ENCODE assay signal across 11 cellular contexts in genomic region chr16:2517954-2518605, GRCh38. TPM values are rescaled to one million over a fixed set of nuclear protein-coding genes. Genes with fewer than 3 reads are reported as not detected.
DNase-seq lines count a peak whose midpoint lies in the region; ATAC-seq, FAIRE-seq and TF ChIP-seq lines count a peak whose summit lies in the region.
"Had no signal": no experiment of that assay in that cellular context is flagged by ENCODE, and none has a peak within 500 bp of the region (broad histone marks: within the 10 kb centered on the region; RNA-seq: fewer than 3 reads in every experiment).

No MANE protein-coding gene starts in this region.

- H3K9me3 ChIP-seq in K562 (replicated peaks; ENCODE audit: control insufficient read depth, insufficient read depth, low read depth, low read length) = no peaks in the 10 kb centered on the region
- H3K9me3 ChIP-seq in mesodermal cell (ENCODE audit: control insufficient read depth, low read length) = no peaks in the 10 kb centered on the region
- H3K9me3 ChIP-seq in thoracic aorta = no peaks in the 10 kb centered on the region

- CTCF ChIA-PET in activated naive CD4-positive, alpha-beta T cell treated with anti-CD3 and anti-CD28 coated beads, Interleukin-2, amount 10 ng/mL, durations not matched to agents 7 days and 5 days (lab: Charles Lee) = no interaction called here
- CTCF ChIA-PET in activated naive CD4-positive, alpha-beta T cell treated with anti-CD3 and anti-CD28 coated beads for 36 hours (lab: Charles Lee) = interaction anchor here (0.5 kb wide), 1 partner anchor 493 kb away, joined by 3 read pairs; no protein-coding TSS in a partner anchor
- CTCF ChIA-PET in K562 (lab: Yijun Ruan, JAX; ENCODE audit: low intra/inter-chr PET ratio) = no interaction called here

- H3K9ac ChIP-seq in K562 (ENCODE audit: insufficient read depth in 1 of 2, low read depth in 2 of 2, low read length in 2 of 2) = peak overlapping the region in 1 of 2 experiments; percentile 90; a peak in 2 of 4 replicates

- peaks cover 19% of the 10 kb centered on the region for H3K36me3 Mint-ChIP-seq in activated naive CD4-positive, alpha-beta T cell treated with anti-CD3 and anti-CD28 coated beads, Interleukin-2, amount 10 ng/mL, durations not matched to agents 7 days and 5 days
- H3K36me3 Mint-ChIP-seq in activated naive CD4-positive, alpha-beta T cell treated with anti-CD3 and anti-CD28 coated beads for 36 hours (ENCODE audit: low read depth) = peaks cover 7% of the 10 kb centered on the region

- H4K20me1 ChIP-seq in K562 (replicated peaks; ENCODE audit: control insufficient read depth, insufficient read depth, low read length) = peaks cover 46% of the 10 kb centered on the region

- peaks cover 8% of the 10 kb centered on the region for H3K9me1 ChIP-seq in K562 (ENCODE audit: control insufficient read depth, insufficient read depth, low read length)

- H3K4me1 ChIP-seq in K562 (replicated peaks in 1 of 2; ENCODE audit: control insufficient read depth in 2 of 2, insufficient read depth in 2 of 2, low read length in 2 of 2) (peaks cover 39 to 79% of the 10 kb centered on the region in 2 experiments), mesodermal cell (ENCODE audit: control insufficient read depth, insufficient read depth, low read length, poor library complexity, severe bottlenecking) (peaks cover 38% of the 10 kb centered on the region), thoracic aorta (ENCODE audit: control insufficient read depth in 1 of 2, low read depth in 2 of 2) (peaks cover 43 to 66% of the 10 kb centered on the region in 2 donors)

- no peak for DNase-seq in activated naive CD4-positive, alpha-beta T cell treated with anti-CD3 and anti-CD28 coated beads, Interleukin-2, amount 10 ng/mL, durations not matched to agents 7 days and 5 days
- DNase-seq in activated naive CD4-positive, alpha-beta T cell treated with anti-CD3 and anti-CD28 coated beads for 36 hours = no peak
- DNase-seq in K562 (ENCODE audit: extremely low read depth in 1 of 4, low spot score in 3 of 4) (no peak), thoracic aorta (ENCODE audit: low spot score) (no peak), mucosa of gallbladder (ENCODE audit: low spot score) (no peak), NCI-H1092 (lab: John Stamatoyannopoulos, UW) (no peak)
- DNase-seq: activated naive CD4-positive, alpha-beta T cell treated with anti-CD3 and anti-CD28 coated beads, Interleukin-2, amount 50 U/mL, for 16 hours; NCI-H1930; OCI-M1 had no signal

- no peak for TF ChIP-seq RAD21 in K562 (CRISPR knock-in tag; conservative IDR thresholded peaks at IDR 0.05 in 1 of 2, IDR thresholded peaks at IDR 0.05 in 1 of 2)

- peak overlapping the region; percentile 5; the same call in 1 of the 3 replicates for H3K27ac ChIP-seq in K562 (ENCODE audit: extremely low read depth, low read depth, low read length)
- H3K27ac ChIP-seq in mesodermal cell (ENCODE audit: low read depth, low read length, severe bottlenecking) = peak overlapping the region; percentile 10
- peak overlapping the region; percentile 74 to 76 for H3K27ac ChIP-seq in thoracic aorta

- H3K9me3 Mint-ChIP-seq in activated naive CD4-positive, alpha-beta T cell treated with anti-CD3 and anti-CD28 coated beads, Interleukin-2, amount 10 ng/mL, durations not matched to agents 7 days and 5 days = no peaks in the 10 kb centered on the region
- no peaks in the 10 kb centered on the region for H3K9me3 Mint-ChIP-seq in activated naive CD4-positive, alpha-beta T cell treated with anti-CD3 and anti-CD28 coated beads for 36 hours

- H3K27me3 Mint-ChIP-seq in activated naive CD4-positive, alpha-beta T cell treated with anti-CD3 and anti-CD28 coated beads, Interleukin-2, amount 10 ng/mL, durations not matched to agents 7 days and 5 days = no peaks in the 10 kb centered on the region
- H3K27me3 Mint-ChIP-seq in activated naive CD4-positive, alpha-beta T cell treated with anti-CD3 and anti-CD28 coated beads for 36 hours (ENCODE audit: low read depth) = no peaks in the 10 kb centered on the region

- TF ChIP-seq CTCF in K562 (IDR thresholded peaks at IDR 0.05 in 2 of 3, conservative IDR thresholded peaks at IDR 0.05 in 1 of 3; ENCODE audit: insufficient read depth in 2 of 3, low read depth in 1 of 3, low read length in 3 of 3) = no peak
- TF ChIP-seq CTCF in thoracic aorta (IDR thresholded peaks at IDR 0.05) = no peak

- FAIRE-seq in K562 (lab: Jason Lieb, UNC) = no peak

- H3K27ac Mint-ChIP-seq in activated naive CD4-positive, alpha-beta T cell treated with anti-CD3 and anti-CD28 coated beads, Interleukin-2, amount 10 ng/mL, durations not matched to agents 7 days and 5 days = peak overlapping the region; percentile 60
- H3K27ac Mint-ChIP-seq in activated naive CD4-positive, alpha-beta T cell treated with anti-CD3 and anti-CD28 coated beads for 36 hours = no peak overlapping the region

- H3K79me2 ChIP-seq in K562 (ENCODE audit: control insufficient read depth, insufficient read depth, low read length) = peaks cover 80% of the 10 kb centered on the region

- H3K4me3 ChIP-seq in K562 = no peak overlapping the region
- no peak overlapping the region for H3K4me3 ChIP-seq in mesodermal cell (ENCODE audit: extremely low read depth, insufficient read depth, low read length, poor library complexity, severe bottlenecking)
- no peak overlapping the region for H3K4me3 ChIP-seq in thoracic aorta

- no peak overlapping the region for H3K4me2 ChIP-seq in K562 (ENCODE audit: insufficient read depth, low read length)

- POLR2A ChIA-PET in K562 (lab: Yijun Ruan, JAX) = interaction anchor here (0.6 to 1.3 kb wide), 4 partner anchors 8 to 1035 kb away, joined by 3 to 7 read pairs (median 4); partner anchors contain the start of gene TRAF7

- TF ChIP-seq EP300 in K562 (IDR thresholded peaks at IDR 0.05; ENCODE audit: low read length) = no peak

- intact Hi-C loops in activated naive CD4-positive, alpha-beta T cell treated with anti-CD3 and anti-CD28 coated beads for 36 hours (cut with micrococcal nuclease) = no loop called here
- intact Hi-C loops in K562 (cut with micrococcal nuclease) = no loop called here

- 73% methylated on average over 9 of the region's 12 CpGs for WGBS in K562 (ENCODE audit: insufficient coverage, low coverage, missing lambda C conversion rate)
- 86 to 96% methylated on average over 6 to 12 of the region's 12 CpGs for WGBS in mesodermal cell (ENCODE audit: insufficient coverage in 2 of 2), 2 experiments

- H3K27me3 ChIP-seq in K562 (ENCODE audit: control insufficient read depth in 2 of 2, insufficient read depth in 2 of 2, low read length in 2 of 2) (no peaks in the 10 kb centered on the region), thoracic aorta (replicated peaks; ENCODE audit: insufficient read depth) (no peaks in the 10 kb centered on the region)

- peaks cover 52% of the 10 kb centered on the region for H3K36me3 ChIP-seq in K562 (ENCODE audit: control insufficient read depth, insufficient read depth, low read length)
- peaks cover 31% of the 10 kb centered on the region for H3K36me3 ChIP-seq in mesodermal cell (ENCODE audit: control insufficient read depth, insufficient read depth, low read length)
- H3K36me3 ChIP-seq in thoracic aorta = no peaks in the 10 kb centered on the region

- ATAC-seq in K562 (no peak), thoracic aorta (ENCODE audit: insufficient number of reproducible peaks, low FRiP score, low read depth) (no peak), GM19463 (IDR thresholded peaks at IDR 0.05; ENCODE audit: unreplicated experiment) (no peak)

- BruUV-seq in K562 (replicated peaks; lab: Mats Ljungman, UMichigan) = no TSS peak

- in situ Hi-C loops in K562 (cut with MboI) = no loop called here

- H3K4me3 Mint-ChIP-seq in activated naive CD4-positive, alpha-beta T cell treated with anti-CD3 and anti-CD28 coated beads, Interleukin-2, amount 10 ng/mL, durations not matched to agents 7 days and 5 days = no peak overlapping the region
- no peak overlapping the region for H3K4me3 Mint-ChIP-seq in activated naive CD4-positive, alpha-beta T cell treated with anti-CD3 and anti-CD28 coated beads for 36 hours

- peaks cover 57% of the 10 kb centered on the region for H3K4me1 Mint-ChIP-seq in activated naive CD4-positive, alpha-beta T cell treated with anti-CD3 and anti-CD28 coated beads, Interleukin-2, amount 10 ng/mL, durations not matched to agents 7 days and 5 days
- peaks cover 59% of the 10 kb centered on the region for H3K4me1 Mint-ChIP-seq in activated naive CD4-positive, alpha-beta T cell treated with anti-CD3 and anti-CD28 coated beads for 36 hours (ENCODE audit: low read depth)

- H2AFZ ChIP-seq in K562 (ENCODE audit: low read depth, low read length) = no peak overlapping the region

- TF ChIP-seq POLR2A in K562 (conservative IDR thresholded peaks at IDR 0.05) = no peak

RNA-seq across cellular contexts. Expression of gene AMDHD2, which starts 2.1 kb away (rescaled TPM):
- total RNA-seq in activated naive CD4-positive, alpha-beta T cell treated with anti-CD3 and anti-CD28 coated beads for 36 hours = 10 to 100 TPM; 15.3 to 18.6 TPM
- 56.1 and 256 TPM in 2 replicates for total RNA-seq in K562 (2011; cell fraction: chromatin; rRNA removed; ENCODE audit: low replicate concordance)
- total RNA-seq in K562 (2011; cell fraction: nucleolus; rRNA removed) = 207 and 245 TPM in 2 replicates
- 104 and 109 TPM in 2 replicates for total RNA-seq in K562 (2011; cell fraction: nucleoplasm; rRNA removed)
- total RNA-seq in K562 (2014; rRNA removed) (39.5 and 48.7 TPM in 2 replicates), K562 (2014; rRNA removed; fragmentation: Illumina TruSeq; extraction: Trizol) (2.0 and 3.6 TPM in 2 replicates), K562 (2015; rRNA removed; fragmentation: Illumina TruSeq; extraction: Trizol) (23.0 and 24.9 TPM in 2 replicates), K562 (2021) (42.3 and 55.1 TPM in 2 replicates), thoracic aorta (10 to 100 TPM; 42.6 to 67.0 TPM), mucosa of gallbladder (60.9 TPM)
- polyA plus RNA-seq in K562 (2011; rRNA removed) (11.7 and 19.0 TPM in 2 replicates), K562 (2014; fragmentation: Illumina TruSeq; extraction: Trizol) (10.1 and 18.1 TPM in 2 replicates), K562 (2014; fragmentation: Nextera tagmentation; extraction: Ambion mirVana) (under 1 TPM in 1 of 2 experiments, not detected in 1; 0.38 TPM), K562 (2014; rRNA removed) (54.4 and 56.9 TPM in 2 replicates)
- 12.6 and 34.7 TPM in 2 replicates for polyA plus RNA-seq in K562 (2011; cell fraction: cytosol; rRNA removed)
- polyA plus RNA-seq in K562 (2011; cell fraction: nucleus; rRNA removed) = 186 and 323 TPM in 2 replicates
- polyA plus RNA-seq in K562 (2012) = 37.8 and 57.1 TPM in 2 replicates
- polyA minus RNA-seq in K562 (2011; rRNA and poly(A)+ RNA removed) = 2.0 and 5.0 TPM in 2 replicates
- polyA minus RNA-seq in K562 (2011; cell fraction: cytosol; rRNA and poly(A)+ RNA removed) = 11.7 and 14.9 TPM in 2 replicates
- 48.8 and 59.8 TPM in 2 replicates for polyA minus RNA-seq in K562 (2011; cell fraction: nucleus; rRNA and poly(A)+ RNA removed)
- 15.7 TPM for polyA plus RNA-seq in mesodermal cell (2013, experiment 1 of 2)
- 9.7 TPM for polyA plus RNA-seq in mesodermal cell (2013, experiment 2 of 2)

RNA-seq across cellular contexts. Expression of gene ATP6V0C, which starts 4.3 kb away (rescaled TPM):
- 10 to 100 TPM; 81.9 TPM for total RNA-seq in activated naive CD4-positive, alpha-beta T cell treated with anti-CD3 and anti-CD28 coated beads for 36 hours
- total RNA-seq in K562 (2011; cell fraction: chromatin; rRNA removed; ENCODE audit: low replicate concordance) = 30.3 and 91.0 TPM in 2 replicates
- total RNA-seq in K562 (2011; cell fraction: nucleolus; rRNA removed) = 132 and 138 TPM in 2 replicates
- total RNA-seq in K562 (2011; cell fraction: nucleoplasm; rRNA removed) = 102 and 104 TPM in 2 replicates
- 28.4 and 48.6 TPM in 2 replicates for total RNA-seq in K562 (2014; rRNA removed)
- 10.2 and 10.8 TPM in 2 replicates for total RNA-seq in K562 (2014; rRNA removed; fragmentation: Illumina TruSeq; extraction: Trizol)
- total RNA-seq in K562 (2015; rRNA removed; fragmentation: Illumina TruSeq; extraction: Trizol) = 22.7 and 24.3 TPM in 2 replicates
- 213 and 228 TPM in 2 replicates for total RNA-seq in K562 (2021)
- polyA plus RNA-seq in K562 (2011; rRNA removed) = 7.1 and 14.1 TPM in 2 replicates
- 28.4 and 49.5 TPM in 2 replicates for polyA plus RNA-seq in K562 (2011; cell fraction: cytosol; rRNA removed)
- 18.4 and 28.6 TPM in 2 replicates for polyA plus RNA-seq in K562 (2011; cell fraction: nucleus; rRNA removed)
- polyA plus RNA-seq in K562 (2012) = 228 and 237 TPM in 2 replicates
- polyA plus RNA-seq in K562 (2014; fragmentation: Illumina TruSeq; extraction: Trizol) = 44.5 and 83.3 TPM in 2 replicates
- 1 to 10 TPM; 2.9 to 5.2 TPM for polyA plus RNA-seq in K562 (2014; fragmentation: Nextera tagmentation; extraction: Ambion mirVana)
- polyA plus RNA-seq in K562 (2014; rRNA removed) = 63.0 and 66.3 TPM in 2 replicates
- 4.5 and 5.5 TPM in 2 replicates for polyA minus RNA-seq in K562 (2011; rRNA and poly(A)+ RNA removed)
- polyA minus RNA-seq in K562 (2011; cell fraction: cytosol; rRNA and poly(A)+ RNA removed) = 81.8 and 143 TPM in 2 replicates
- polyA minus RNA-seq in K562 (2011; cell fraction: nucleus; rRNA and poly(A)+ RNA removed) = 8.2 and 10.8 TPM in 2 replicates
- polyA plus RNA-seq in mesodermal cell (2013, experiment 1 of 2) = 255 TPM
- polyA plus RNA-seq in mesodermal cell (2013, experiment 2 of 2) = 193 TPM
- 10 to 100 TPM; 42.5 to 51.3 TPM for total RNA-seq in thoracic aorta
- 246 TPM for total RNA-seq in mucosa of gallbladder

RNA-seq across cellular contexts. Expression of gene CEMP1, which starts 13.1 kb away (rescaled TPM):
- under 1 TPM in 1 of 2 experiments, not detected in 1; 0.17 TPM for total RNA-seq in activated naive CD4-positive, alpha-beta T cell treated with anti-CD3 and anti-CD28 coated beads for 36 hours
- 0.21 TPM in 1 of 2 replicates, not detected in the other for total RNA-seq in K562 (2011; cell fraction: chromatin; rRNA removed; ENCODE audit: low replicate concordance)
- total RNA-seq in K562 (2011; cell fraction: nucleolus; rRNA removed) = 0.39 and 0.83 TPM in 2 replicates
- not detected in 2 replicates for total RNA-seq in K562 (2011; cell fraction: nucleoplasm; rRNA removed)
- total RNA-seq in K562 (2014; rRNA removed) = not detected in 2 replicates
- total RNA-seq in K562 (2014; rRNA removed; fragmentation: Illumina TruSeq; extraction: Trizol) = not detected in 2 replicates
- total RNA-seq in K562 (2015; rRNA removed; fragmentation: Illumina TruSeq; extraction: Trizol) = not detected in 2 replicates
- total RNA-seq in K562 (2021) = not detected in 2 replicates
- polyA plus RNA-seq in K562 (2011; rRNA removed) = not detected in 2 replicates
- not detected in 2 replicates for polyA plus RNA-seq in K562 (2011; cell fraction: cytosol; rRNA removed)
- 0.11 TPM in 1 of 2 replicates, not detected in the other for polyA plus RNA-seq in K562 (2011; cell fraction: nucleus; rRNA removed)
- polyA plus RNA-seq in K562 (2012) = 3.4 TPM in 1 of 2 replicates, not detected in the other
- polyA plus RNA-seq in K562 (2014; fragmentation: Illumina TruSeq; extraction: Trizol) = not detected in 2 replicates
- under 1 TPM in 1 of 2 experiments, not detected in 1; 0.45 TPM for polyA plus RNA-seq in K562 (2014; fragmentation: Nextera tagmentation; extraction: Ambion mirVana)
- polyA plus RNA-seq in K562 (2014; rRNA removed) = 0.05 TPM in 1 of 2 replicates, not detected in the other
- not detected in 2 replicates for polyA minus RNA-seq in K562 (2011; rRNA and poly(A)+ RNA removed)
- not detected in 2 replicates for polyA minus RNA-seq in K562 (2011; cell fraction: cytosol; rRNA and poly(A)+ RNA removed)
- polyA minus RNA-seq in K562 (2011; cell fraction: nucleus; rRNA and poly(A)+ RNA removed) = 0.13 and 0.33 TPM in 2 replicates
- not detected for polyA plus RNA-seq in mesodermal cell (2013, experiment 1 of 2)
- polyA plus RNA-seq in mesodermal cell (2013, experiment 2 of 2) = not detected
- total RNA-seq in thoracic aorta = under 1 TPM in 1 of 2 donors, not detected in 1; 0.63 TPM
- 1.8 TPM for total RNA-seq in mucosa of gallbladder

RNA-seq across cellular contexts. Expression of gene PDPK1, which starts 19.7 kb away (rescaled TPM):
- total RNA-seq in activated naive CD4-positive, alpha-beta T cell treated with anti-CD3 and anti-CD28 coated beads for 36 hours = 10 to 100 TPM; 26.6 to 27.8 TPM
- 117 and 145 TPM in 2 replicates for total RNA-seq in K562 (2011; cell fraction: chromatin; rRNA removed; ENCODE audit: low replicate concordance)
- total RNA-seq in K562 (2011; cell fraction: nucleolus; rRNA removed) = 53.9 and 57.6 TPM in 2 replicates
- 56.8 and 78.9 TPM in 2 replicates for total RNA-seq in K562 (2011; cell fraction: nucleoplasm; rRNA removed)
- 11.1 and 16.5 TPM in 2 replicates for total RNA-seq in K562 (2014; rRNA removed)
- total RNA-seq in K562 (2014; rRNA removed; fragmentation: Illumina TruSeq; extraction: Trizol) = 18.7 and 20.4 TPM in 2 replicates
- total RNA-seq in K562 (2015; rRNA removed; fragmentation: Illumina TruSeq; extraction: Trizol) = 15.2 and 17.1 TPM in 2 replicates
- total RNA-seq in K562 (2021) = 37.2 and 38.9 TPM in 2 replicates
- polyA plus RNA-seq in K562 (2011; rRNA removed) = 32.1 and 37.1 TPM in 2 replicates
- polyA plus RNA-seq in K562 (2011; cell fraction: cytosol; rRNA removed) = 18.7 and 25.8 TPM in 2 replicates
- 31.1 and 36.8 TPM in 2 replicates for polyA plus RNA-seq in K562 (2011; cell fraction: nucleus; rRNA removed)
- 16.3 and 20.5 TPM in 2 replicates for polyA plus RNA-seq in K562 (2012)
- 30.3 and 32.4 TPM in 2 replicates for polyA plus RNA-seq in K562 (2014; fragmentation: Illumina TruSeq; extraction: Trizol)
- 1 to 10 TPM; 4.0 to 4.6 TPM for polyA plus RNA-seq in K562 (2014; fragmentation: Nextera tagmentation; extraction: Ambion mirVana)
- polyA plus RNA-seq in K562 (2014; rRNA removed) = 21.3 and 22.3 TPM in 2 replicates
- polyA minus RNA-seq in K562 (2011; rRNA and poly(A)+ RNA removed) = 40.3 and 44.0 TPM in 2 replicates
- 13.6 and 19.9 TPM in 2 replicates for polyA minus RNA-seq in K562 (2011; cell fraction: cytosol; rRNA and poly(A)+ RNA removed)
- polyA minus RNA-seq in K562 (2011; cell fraction: nucleus; rRNA and poly(A)+ RNA removed) = 15.1 and 20.4 TPM in 2 replicates
- polyA plus RNA-seq in mesodermal cell (2013, experiment 1 of 2) = 18.6 TPM
- 16.5 TPM for polyA plus RNA-seq in mesodermal cell (2013, experiment 2 of 2)
- total RNA-seq in thoracic aorta = 10 to 100 TPM; 31.9 to 44.3 TPM
- total RNA-seq in mucosa of gallbladder = 72.0 TPM

RNA-seq across cellular contexts. Expression of gene TBC1D24, which starts 43.2 kb away (rescaled TPM):
- total RNA-seq in activated naive CD4-positive, alpha-beta T cell treated with anti-CD3 and anti-CD28 coated beads for 36 hours = 1 to 10 TPM; 8.1 to 8.6 TPM
- total RNA-seq in K562 (2011; cell fraction: chromatin; rRNA removed; ENCODE audit: low replicate concordance) = 29.2 and 69.3 TPM in 2 replicates
- 36.9 and 38.2 TPM in 2 replicates for total RNA-seq in K562 (2011; cell fraction: nucleolus; rRNA removed)
- total RNA-seq in K562 (2011; cell fraction: nucleoplasm; rRNA removed) = 27.0 and 36.9 TPM in 2 replicates
- 7.2 and 13.4 TPM in 2 replicates for total RNA-seq in K562 (2014; rRNA removed)
- total RNA-seq in K562 (2014; rRNA removed; fragmentation: Illumina TruSeq; extraction: Trizol) = 4.2 and 4.9 TPM in 2 replicates
- total RNA-seq in K562 (2015; rRNA removed; fragmentation: Illumina TruSeq; extraction: Trizol) = 9.1 and 11.2 TPM in 2 replicates
- total RNA-seq in K562 (2021) = 22.6 and 24.3 TPM in 2 replicates
- 5.7 and 9.4 TPM in 2 replicates for polyA plus RNA-seq in K562 (2011; rRNA removed)
- 7.1 and 12.3 TPM in 2 replicates for polyA plus RNA-seq in K562 (2011; cell fraction: cytosol; rRNA removed)
- 22.9 and 34.2 TPM in 2 replicates for polyA plus RNA-seq in K562 (2011; cell fraction: nucleus; rRNA removed)
- polyA plus RNA-seq in K562 (2012) = 8.5 and 9.1 TPM in 2 replicates
- 7.2 and 9.4 TPM in 2 replicates for polyA plus RNA-seq in K562 (2014; fragmentation: Illumina TruSeq; extraction: Trizol)
- 1 to 10 TPM; 1.7 to 4.2 TPM for polyA plus RNA-seq in K562 (2014; fragmentation: Nextera tagmentation; extraction: Ambion mirVana)
- 8.3 and 9.3 TPM in 2 replicates for polyA plus RNA-seq in K562 (2014; rRNA removed)
- 6.5 and 9.7 TPM in 2 replicates for polyA minus RNA-seq in K562 (2011; rRNA and poly(A)+ RNA removed)
- 13.1 and 14.3 TPM in 2 replicates for polyA minus RNA-seq in K562 (2011; cell fraction: cytosol; rRNA and poly(A)+ RNA removed)
- 12.5 and 15.3 TPM in 2 replicates for polyA minus RNA-seq in K562 (2011; cell fraction: nucleus; rRNA and poly(A)+ RNA removed)
- 5.9 TPM for polyA plus RNA-seq in mesodermal cell (2013, experiment 1 of 2)
- polyA plus RNA-seq in mesodermal cell (2013, experiment 2 of 2) = 5.0 TPM
- 10 to 100 TPM; 14.5 to 15.0 TPM for total RNA-seq in thoracic aorta
- total RNA-seq in mucosa of gallbladder = 20.6 TPM

Comparison
In these comparisons a context has a peak if more than half of its experiments do, and no peak if none do; other contexts are left out.
1. H3K27ac ChIP-seq: peak in every context shown above with its lines; median percentile 75 in thoracic aorta; 10 in mesodermal cell; 5 in K562.